In the genomic region with DNA sequence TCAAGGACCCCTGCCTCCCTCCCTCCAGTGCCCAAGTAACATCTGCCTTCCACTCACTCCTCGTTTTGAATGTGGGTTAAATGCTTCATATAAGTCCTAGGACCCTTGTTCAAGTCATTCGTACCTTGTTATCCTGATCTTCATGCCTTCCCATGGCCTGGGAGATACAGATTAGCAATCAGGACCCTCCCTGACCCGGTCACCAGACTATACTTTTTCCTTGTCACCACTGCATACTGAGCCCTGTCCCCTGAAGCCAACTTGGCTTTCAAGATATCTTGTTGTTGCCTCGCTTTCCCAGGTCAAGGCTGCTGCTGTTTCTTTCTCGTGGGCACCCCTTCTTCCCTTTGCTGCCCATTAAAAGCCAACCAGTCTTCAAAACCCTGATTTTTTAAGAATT, we compare ENCODE assay signal across 5 cellular contexts.
"Had no signal": no experiment of that assay in that cellular context is flagged by ENCODE, and none has a peak within 500 bp of the region (broad histone marks: within the 10 kb centered on the region; RNA-seq: fewer than 3 reads in every experiment).

No MANE protein-coding gene starts in this region.

- DNase-seq: GM23248, GOT3, H7, HCEC 1CT, IMR-90 had no signal
